Comparison of ENCODE assay signal across 8 cellular contexts in the genomic region with DNA sequence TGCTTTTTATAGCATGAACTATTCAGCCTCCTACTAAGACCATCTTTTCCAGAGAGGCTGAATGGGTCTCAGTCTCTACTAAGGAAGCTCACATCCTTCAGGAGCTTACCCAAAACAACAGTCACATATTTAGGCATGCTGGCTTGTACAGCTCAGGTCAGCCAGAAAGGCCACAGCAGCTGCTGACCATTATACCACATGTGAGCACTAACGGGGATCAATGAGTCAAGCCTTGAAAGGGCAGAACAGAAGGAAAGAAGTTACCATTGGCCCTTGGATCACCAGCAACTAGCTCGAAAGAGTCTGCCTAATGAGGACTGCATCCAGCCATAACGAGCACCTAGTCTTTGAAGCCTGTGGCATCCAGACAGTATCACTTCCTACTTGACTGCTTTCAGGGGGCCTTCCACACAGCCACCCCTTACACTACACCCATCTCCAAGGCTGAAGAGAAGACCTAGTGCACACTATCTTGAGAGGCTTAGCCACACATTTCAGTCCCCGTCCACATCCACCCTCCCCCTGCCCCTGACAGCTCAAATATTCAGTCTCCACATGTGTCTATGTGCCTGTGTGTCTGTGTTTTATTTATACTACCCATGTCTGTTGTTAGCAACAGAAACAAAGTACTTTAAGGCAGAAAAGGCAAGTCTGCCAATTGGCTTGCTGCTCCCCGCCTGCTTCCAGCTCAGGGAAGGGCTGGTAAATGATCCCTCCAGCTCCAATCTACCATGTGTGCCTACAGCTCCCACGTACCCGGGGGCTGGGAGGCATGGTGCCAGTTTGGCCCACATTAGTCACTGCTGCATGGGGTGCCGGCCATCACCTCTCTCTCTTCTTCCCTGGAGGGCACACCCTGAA.
DNase-seq lines count a peak whose midpoint lies in the region; ATAC-seq, FAIRE-seq and TF ChIP-seq lines count a peak whose summit lies in the region.

No MANE protein-coding gene starts in this region.

- H3K27ac Mint-ChIP-seq in brain: peak overlapping the region; percentile 64 to 93 (median 70)

- H3K4me3 ChIP-seq in lower leg skin (ENCODE audit: low read depth, poor library complexity, severe bottlenecking): no peak overlapping the region
- H3K4me3 ChIP-seq in thymus (ENCODE audit: low read length): no peak overlapping the region

- intact Hi-C loops in lower leg skin (cut with DNase I; ENCODE audit: low total_unique reads): no loop called here

- H3K27me3 Mint-ChIP-seq in brain: no peaks in the 10 kb centered on the region

- no peaks in the 10 kb centered on the region for H3K4me1 ChIP-seq in thymus (ENCODE audit: control insufficient read depth, insufficient read depth, low read length)

- no peak for TF ChIP-seq CTCF in brain (conservative IDR thresholded peaks at IDR 0.05)
- no peak for TF ChIP-seq CTCF in lower leg skin (IDR thresholded peaks at IDR 0.05)

- no peaks in the 10 kb centered on the region for H3K36me3 Mint-ChIP-seq in brain

- H3K9me3 ChIP-seq in thymus (ENCODE audit: control insufficient read depth): no peaks in the 10 kb centered on the region

- H3K4me3 Mint-ChIP-seq in brain: peak overlapping the region in 2 of 5 experiments; percentile 5 to 32

- no peak for FAIRE-seq in H54 (lab: Jason Lieb, UNC)

- DNase-seq in lower leg skin (ENCODE audit: low spot score in 2 of 2) (peak; percentile 47 to 89), H54 (ENCODE audit: insufficient read length, low spot score) (no peak)

- H3K36me3 ChIP-seq in thymus (ENCODE audit: control insufficient read depth, insufficient read depth): no peaks in the 10 kb centered on the region

- WGBS in lower leg skin, 2 donors: 16 to 29% methylated on average over 8 of the region's 8 CpGs
- 86% methylated on average over 8 of the region's 8 CpGs for WGBS in thymus

- H3K9me3 Mint-ChIP-seq in brain: no peaks in the 10 kb centered on the region

- H3K27me3 ChIP-seq in thymus (ENCODE audit: control insufficient read depth, insufficient read depth): no peaks in the 10 kb centered on the region

- TF ChIP-seq POLR2A in lower leg skin (IDR thresholded peaks at IDR 0.05) (no peak), H54 (IDR thresholded peaks at IDR 0.05; ENCODE audit: low read depth, low read length) (no peak)

- H3K27ac ChIP-seq in thymus (ENCODE audit: low read depth): peak overlapping the region; percentile 22

- peak; percentile 79 for ATAC-seq in HG02884 (IDR thresholded peaks at IDR 0.05; ENCODE audit: unreplicated experiment)
- no peak for ATAC-seq in GM21447 (IDR thresholded peaks at IDR 0.05; ENCODE audit: unreplicated experiment)
- ATAC-seq in GM18867 (IDR thresholded peaks at IDR 0.05; ENCODE audit: unreplicated experiment): no peak
- no peak for ATAC-seq in HG02763 (IDR thresholded peaks at IDR 0.05; ENCODE audit: unreplicated experiment)

- peaks cover 61% of the 10 kb centered on the region for H3K4me1 Mint-ChIP-seq in brain
